Comparison of ENCODE assay signal across 7 cellular contexts in genomic region chr17:8894673-8895578, GRCh38. TPM values are rescaled to one million over a fixed set of nuclear protein-coding genes. Genes with fewer than 3 reads are reported as not detected.
DNase-seq lines count a peak whose midpoint lies in the region; ATAC-seq and TF ChIP-seq lines count a peak whose summit lies in the region.

No MANE protein-coding gene starts in this region.

- H3K36me3 ChIP-seq in HUES48 (ENCODE audit: control insufficient read depth, insufficient read depth, low read length), result no peaks in the 10 kb centered on the region
- H3K36me3 ChIP-seq in RWPE2 (ENCODE audit: low read depth), result no peaks in the 10 kb centered on the region
- H3K36me3 ChIP-seq in adipocyte (ENCODE audit: control insufficient read depth, insufficient read depth, low read length, severe bottlenecking), result no peaks in the 10 kb centered on the region
- no peaks in the 10 kb centered on the region for H3K36me3 ChIP-seq in prostate gland

- H3K9me3 ChIP-seq in HUES48 (ENCODE audit: control insufficient read depth, insufficient read depth, low read length) (no peaks in the 10 kb centered on the region), RWPE2 (ENCODE audit: severe bottlenecking) (no peaks in the 10 kb centered on the region), adipocyte (ENCODE audit: control insufficient read depth, low read length) (no peaks in the 10 kb centered on the region), prostate gland (no peaks in the 10 kb centered on the region)

- H3K9ac ChIP-seq in HUES48 (ENCODE audit: low read depth, low read length) (no peak overlapping the region), adipocyte (ENCODE audit: low read length) (no peak overlapping the region)

- TF ChIP-seq POLR2A in prostate gland (IDR thresholded peaks at IDR 0.05), result no peak

- H3K27ac ChIP-seq in HUES48 (ENCODE audit: low read depth, low read length) (no peak overlapping the region), RWPE2 (ENCODE audit: poor library complexity, severe bottlenecking) (no peak overlapping the region), prostate gland (no peak overlapping the region)

- peak overlapping the region; percentile 38; the same call in 1 of the 2 replicates for H3K4me3 ChIP-seq in HUES48 (ENCODE audit: low read depth, low read length)
- H3K4me3 ChIP-seq in RWPE2 (ENCODE audit: severe bottlenecking), result no peak overlapping the region
- H3K4me3 ChIP-seq in adipocyte (ENCODE audit: low read length), result no peak overlapping the region
- H3K4me3 ChIP-seq in prostate gland, result no peak overlapping the region

- TF ChIP-seq CTCF in RWPE2 (IDR thresholded peaks at IDR 0.05; ENCODE audit: poor library complexity, severe bottlenecking) (peak; percentile 85), prostate gland (IDR thresholded peaks at IDR 0.05) (peak in 3 of 4 experiments; percentile 49 to 76 (median 69))

- WGBS in prostate gland, result 43% methylated on average over 24 of the region's 24 CpGs

- peak; percentile 77 for ATAC-seq in RWPE2 (ENCODE audit: low read depth)

- intact Hi-C loops in cardiac septum (cut with DNase I) (loop anchor here (5.0 kb wide), 2 partner anchors 38 to 108 kb away; no protein-coding TSS in a partner anchor), prostate gland (cut with DNase I) (no loop called here)

- no peaks in the 10 kb centered on the region for H3K27me3 ChIP-seq in HUES48 (ENCODE audit: control insufficient read depth, insufficient read depth, low read length)
- H3K27me3 ChIP-seq in RWPE2 (ENCODE audit: insufficient read depth, poor library complexity, severe bottlenecking), result no peaks in the 10 kb centered on the region
- peaks cover 55% of the 10 kb centered on the region for H3K27me3 ChIP-seq in adipocyte (replicated peaks; ENCODE audit: control insufficient read depth, insufficient read depth, low read length)
- no peaks in the 10 kb centered on the region for H3K27me3 ChIP-seq in prostate gland (replicated peaks; ENCODE audit: insufficient read depth)

- DNase-seq in GM03348 (ENCODE audit: low spot score) (peak; percentile 90), RWPE2 (ENCODE audit: low spot score) (no peak), adipocyte (ENCODE audit: low read depth) (peak; percentile 80), cardiac septum (ENCODE audit: low spot score) (peak; percentile 70), prostate gland (ENCODE audit: low spot score) (peak; percentile 46), DMS79 treated with DMSO at 0.1 percent for 48 hours (lab: John Stamatoyannopoulos, UW) (no peak)

- peaks cover 9% of the 10 kb centered on the region; the same call in 1 of the 2 replicates for H3K4me1 ChIP-seq in HUES48 (ENCODE audit: control insufficient read depth, insufficient read depth, low read length)
- no peaks in the 10 kb centered on the region for H3K4me1 ChIP-seq in RWPE2 (ENCODE audit: insufficient read depth, poor library complexity, severe bottlenecking)
- no peaks in the 10 kb centered on the region for H3K4me1 ChIP-seq in adipocyte (ENCODE audit: control insufficient read depth, insufficient read depth, low read length)
- no peaks in the 10 kb centered on the region for H3K4me1 ChIP-seq in prostate gland (replicated peaks)

RNA-seq across cellular contexts. Expression of gene PIK3R6, which starts 27.5 kb away (rescaled TPM):
- total RNA-seq in cardiac septum (1.00 TPM), prostate gland (1 to 10 TPM in 1 of 2 donors, under 1 TPM in 1; 0.18 to 2.6 TPM)

Comparison
In these comparisons a context has a peak if more than half of its experiments do, and no peak if none do; other contexts are left out.
1. DNase-seq: peak in GM03348 (single experiment), adipocyte (single experiment), cardiac septum (single experiment) and prostate gland (single experiment); none in RWPE2 (single experiment) and DMS79 treated with DMSO at 0.1 percent for 48 hours (single experiment).